8 cellular contexts compared by ENCODE assay signal in genomic region chr4:26583865-26584652, GRCh38. TPM values are rescaled to one million over a fixed set of nuclear protein-coding genes. Genes with fewer than 3 reads are reported as not detected.
DNase-seq lines count a peak whose midpoint lies in the region; ATAC-seq and TF ChIP-seq lines count a peak whose summit lies in the region.

A gene with protein sequence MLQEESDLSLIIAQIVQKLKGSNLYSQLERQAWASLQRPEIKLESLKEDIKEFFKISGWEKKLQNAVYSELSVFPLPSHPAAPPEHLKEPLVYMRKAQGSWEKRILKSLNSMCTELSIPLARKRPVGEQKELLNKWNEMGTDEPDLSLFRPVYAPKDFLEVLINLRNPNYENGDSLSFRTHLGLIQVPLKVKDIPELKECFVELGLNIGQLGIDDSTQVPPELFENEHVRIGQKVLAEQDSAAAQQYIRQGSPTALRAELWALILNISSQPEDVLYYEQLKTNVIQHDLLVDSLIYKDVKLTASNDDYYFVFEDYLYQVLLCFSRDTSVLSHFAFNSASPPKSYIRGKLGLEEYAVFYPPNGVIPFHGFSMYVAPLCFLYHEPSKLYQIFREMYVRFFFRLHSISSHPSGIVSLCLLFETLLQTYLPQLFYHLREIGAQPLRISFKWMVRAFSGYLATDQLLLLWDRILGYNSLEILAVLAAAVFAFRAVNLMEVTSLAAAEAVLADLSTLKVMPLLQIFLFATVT (plus strand): TSS chr4:26584084. CDS start chr4:26584194, 110 bp downstream.

- H3K9me3 ChIP-seq in mammary epithelial cell (replicated peaks; ENCODE audit: insufficient read depth, low read length) (no peaks in the 10 kb centered on the region), smooth muscle cell (replicated peaks; ENCODE audit: low read depth) (no peaks in the 10 kb centered on the region)

- CTCF ChIA-PET in mammary epithelial cell (lab: Charles Lee; ENCODE audit: low non-redundant PET), result interaction anchor here (0.6 kb wide), 1 partner anchor 113 kb away, joined by 3 read pairs; no protein-coding TSS in a partner anchor

- H3K79me2 ChIP-seq in mammary epithelial cell (ENCODE audit: insufficient read depth, low read length) (peaks cover 43% of the 10 kb centered on the region), smooth muscle cell (ENCODE audit: low read depth) (peaks cover 48% of the 10 kb centered on the region)

- H3K4me1 ChIP-seq in mammary epithelial cell (ENCODE audit: insufficient read depth, low read length), result peaks cover 8% of the 10 kb centered on the region
- H3K4me1 ChIP-seq in smooth muscle cell (ENCODE audit: low read depth), result peaks cover 12% of the 10 kb centered on the region

- H3K4me2 ChIP-seq in mammary epithelial cell (ENCODE audit: insufficient read depth, low read depth, low read length) (peak within 1 kb of the TSS; percentile 72), smooth muscle cell (peak within 1 kb of the TSS; percentile 97)

- H3K27ac ChIP-seq in VCaP, result peak within 1 kb of the TSS; percentile 87
- H3K27ac ChIP-seq in mammary epithelial cell (ENCODE audit: insufficient read depth, low read depth, low read length), result peak within 1 kb of the TSS; percentile 91
- peak within 1 kb of the TSS; percentile 76 for H3K27ac ChIP-seq in smooth muscle cell (ENCODE audit: low read depth)

- TF ChIP-seq CTCF in VCaP (conservative IDR thresholded peaks at IDR 0.05) (peak; percentile 18; the same call in 1 of the 2 replicates), mammary epithelial cell (conservative IDR thresholded peaks at IDR 0.05 in 1 of 2, IDR thresholded peaks at IDR 0.05 in 1 of 2; ENCODE audit: extremely low read depth in 1 of 2, insufficient read depth in 1 of 2, low read depth in 1 of 2, low read length in 2 of 2) (no peak), smooth muscle cell (IDR thresholded peaks at IDR 0.05; ENCODE audit: borderline replicate concordance, insufficient read depth, poor library complexity, severe bottlenecking) (no peak)

- dilution Hi-C loops in mammary epithelial cell (cut with HindIII; ENCODE audit: low sequenced_read_pairs), result no loop called here

- H3K9ac ChIP-seq in mammary epithelial cell (ENCODE audit: insufficient read depth, low read length) (peak within 1 kb of the TSS; percentile 82), smooth muscle cell (ENCODE audit: low read depth) (peak within 1 kb of the TSS; percentile 82)

- H4K20me1 ChIP-seq in mammary epithelial cell (ENCODE audit: insufficient read depth, low read length), result no peaks in the 10 kb centered on the region
- H4K20me1 ChIP-seq in smooth muscle cell (ENCODE audit: low read depth), result no peaks in the 10 kb centered on the region

- ATAC-seq in GM18870 (IDR thresholded peaks at IDR 0.05; ENCODE audit: unreplicated experiment) (peak; percentile 98), HG03108 (IDR thresholded peaks at IDR 0.05; ENCODE audit: unreplicated experiment) (peak; percentile 100)

- 1% methylated on average over 32 of the region's 39 CpGs for WGBS in mammary epithelial cell (ENCODE audit: low coverage, missing lambda C conversion rate)
- WGBS in smooth muscle cell (ENCODE audit: low lambda C conversion rate), result 2% methylated on average over 39 of the region's 39 CpGs

- intact Hi-C loops in mammary epithelial cell (cut with micrococcal nuclease), result loop anchor here (5.0 kb wide), 2 partner anchors 133 to 278 kb away; partner anchors contain the start of gene STIM2

- H3K36me3 ChIP-seq in mammary epithelial cell (ENCODE audit: insufficient read depth, low read length) (no peaks in the 10 kb centered on the region), smooth muscle cell (ENCODE audit: low read depth) (no peaks in the 10 kb centered on the region)

- no peaks in the 10 kb centered on the region for H3F3A ChIP-seq in smooth muscle cell (ENCODE audit: low read depth)

- H3K27me3 ChIP-seq in mammary epithelial cell (ENCODE audit: insufficient read depth, low read length) (no peaks in the 10 kb centered on the region), smooth muscle cell (ENCODE audit: low read depth) (no peaks in the 10 kb centered on the region)

- H3K4me3 ChIP-seq in mammary epithelial cell (replicated peaks in 1 of 3; ENCODE audit: insufficient read depth in 1 of 3, low read depth in 2 of 3, low read length in 3 of 3) (peak within 1 kb of the TSS; percentile 80 to 87 (median 81)), smooth muscle cell (peak within 1 kb of the TSS; percentile 93)

- H2AFZ ChIP-seq in mammary epithelial cell (ENCODE audit: low read depth, low read length) (peak within 1 kb of the TSS; percentile 97), smooth muscle cell (ENCODE audit: low read depth) (peak within 1 kb of the TSS; percentile 91)

- in situ Hi-C loops in ACHN (cut with HindIII; ENCODE audit: low pct_ligation_motif_present, low pct_unique_long_range_greater_than_20kb, low sequenced_read_pairs), result no loop called here
- in situ Hi-C loops in mammary epithelial cell (cut with MboI; ENCODE audit: low sequenced_read_pairs in 2 of 2), result no loop called here

- TSS peak; percentile 67 for BruUV-seq in mammary epithelial cell (replicated peaks; lab: Mats Ljungman, UMichigan)

- DNase-seq in ACHN (peak; percentile 86), NCI-H2171 treated with DMSO at 0.1 percent for 48 hours (lab: John Stamatoyannopoulos, UW) (peak; percentile 81), mammary epithelial cell (peak; percentile 88), iPS-NIHi11 (ENCODE audit: low spot score) (peak; percentile 86), smooth muscle cell (lab: John Stamatoyannopoulos, UW; ENCODE audit: unreplicated experiment) (peak; percentile 46)

RNA-seq across cellular contexts. Expression of the gene that starts here (rescaled TPM):
- total RNA-seq in mammary epithelial cell, result 10 to 100 TPM; 13.6 to 34.0 TPM
- 6.9 TPM for polyA plus RNA-seq in mammary epithelial cell
- polyA minus RNA-seq in mammary epithelial cell, result 16.5 TPM
- total RNA-seq in smooth muscle cell, result 33.8 and 47.8 TPM in 2 replicates
- 15.6 and 19.2 TPM in 2 replicates for polyA plus RNA-seq in smooth muscle cell

Comparison
In these comparisons a context has a peak if more than half of its experiments do, and no peak if none do; other contexts are left out.
1. Peak in every context shown above with its lines: DNase-seq, ATAC-seq, H3K4me3 ChIP-seq and H3K27ac ChIP-seq.